Comparison of ENCODE assay signal across 8 cellular contexts in the genomic region with DNA sequence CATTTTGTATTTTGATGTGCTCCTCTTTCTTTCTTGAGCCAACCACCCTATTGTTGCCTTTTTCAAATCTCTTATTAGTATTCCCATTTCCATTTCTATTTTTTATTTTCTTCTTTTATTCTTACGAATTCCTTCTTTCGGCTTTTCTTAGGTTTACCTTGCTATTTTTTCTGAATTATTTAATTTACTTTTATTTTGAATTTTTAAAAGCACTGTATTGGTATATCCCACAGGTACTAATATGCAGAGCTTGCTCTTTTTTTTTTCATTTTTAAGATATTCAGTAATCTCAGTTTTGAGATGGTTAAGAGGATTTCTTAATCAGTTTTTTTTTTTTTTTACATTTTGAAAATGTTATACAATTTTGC. TPM values are rescaled to one million over a fixed set of nuclear protein-coding genes. Genes with fewer than 3 reads are reported as not detected.
DNase-seq lines count a peak whose midpoint lies in the region; ATAC-seq and TF ChIP-seq lines count a peak whose summit lies in the region.

No MANE protein-coding gene starts in this region.

- DNase-seq in activated T-cell treated with anti-CD3 and anti-CD28 coated beads, Interleukin-2, amount 50 U/mL, for 4 hours = no peak
- DNase-seq in activated T-cell treated with anti-CD3 and anti-CD28 coated beads for 4 hours = no peak
- DNase-seq in astrocyte of the cerebellum (ENCODE audit: low read depth) = no peak
- no peak for DNase-seq in right lobe of liver
- DNase-seq in tibial artery = no peak
- no peak for DNase-seq in cerebellum (ENCODE audit: low spot score)
- DNase-seq in T-helper 9 cell = no peak

- H3K4me1 ChIP-seq in right lobe of liver (peaks cover 0 to 6% (median 0%) of the 10 kb centered on the region in 4 donors), tibial artery (peaks cover 0 to 11% (median 11%) of the 10 kb centered on the region in 4 donors)

- H3K27me3 ChIP-seq in right lobe of liver = no peaks in the 10 kb centered on the region
- H3K27me3 ChIP-seq in tibial artery = no peaks in the 10 kb centered on the region

- in situ Hi-C loops in astrocyte of the cerebellum (cut with HindIII; ENCODE audit: low sequenced_read_pairs) = no loop called here

- H3K9me3 ChIP-seq in right lobe of liver (no peaks in the 10 kb centered on the region), tibial artery (peaks cover 0 to 12% (median 7%) of the 10 kb centered on the region in 3 donors)

- H3K27ac ChIP-seq in right lobe of liver = peak overlapping the region in 1 of 3 donors; percentile 55
- H3K27ac ChIP-seq in tibial artery = peak overlapping the region; percentile 70 to 75

- H3K4me3 ChIP-seq in astrocyte of the cerebellum (ENCODE audit: low read depth, low read length) (peak overlapping the region; percentile 94), right lobe of liver (peak overlapping the region; percentile 68 to 80 (median 74)), tibial artery (peak overlapping the region; percentile 73 to 91)

- peak overlapping the region; percentile 94 for H3K4me3 Mint-ChIP-seq in activated T-cell treated with anti-CD3 and anti-CD28 coated beads, Interleukin-2, amount 50 U/mL, for 4 hours

- intact Hi-C loops in right lobe of liver (cut with DNase I) = no loop called here
- intact Hi-C loops in tibial artery (cut with DNase I; ENCODE audit: low total_unique reads) = no loop called here

- H3K9me3 Mint-ChIP-seq in activated T-cell treated with anti-CD3 and anti-CD28 coated beads, Interleukin-2, amount 50 U/mL, for 4 hours = peaks cover 23% of the 10 kb centered on the region

- peaks cover 18% of the 10 kb centered on the region for H3K4me1 Mint-ChIP-seq in activated T-cell treated with anti-CD3 and anti-CD28 coated beads, Interleukin-2, amount 50 U/mL, for 4 hours (ENCODE audit: low read depth)

- WGBS in right lobe of liver (ENCODE audit: insufficient coverage, low coverage, low lambda C conversion rate, missing lambda C conversion rate) = 96% methylated on average over 2 of the region's 2 CpGs

- no peaks in the 10 kb centered on the region for H3K36me3 Mint-ChIP-seq in activated T-cell treated with anti-CD3 and anti-CD28 coated beads, Interleukin-2, amount 50 U/mL, for 4 hours (ENCODE audit: insufficient read depth)

- TF ChIP-seq CTCF in astrocyte of the cerebellum (IDR thresholded peaks at IDR 0.05; ENCODE audit: low read depth, low read length, missing control alignments) (no peak), right lobe of liver (IDR thresholded peaks at IDR 0.05) (no peak), tibial artery (IDR thresholded peaks at IDR 0.05) (no peak)

- no peaks in the 10 kb centered on the region for H3K27me3 Mint-ChIP-seq in activated T-cell treated with anti-CD3 and anti-CD28 coated beads, Interleukin-2, amount 50 U/mL, for 4 hours (ENCODE audit: low read depth)

- no peak for TF ChIP-seq POLR2A in right lobe of liver (IDR thresholded peaks at IDR 0.05)

- no peak for ATAC-seq in activated T-cell treated with anti-CD3 and anti-CD28 coated beads, Interleukin-2, amount 50 U/mL, for 4 hours
- ATAC-seq in right lobe of liver (no peak), esophagus mucosa (no peak)

- H3K36me3 ChIP-seq in right lobe of liver (no peaks in the 10 kb centered on the region), tibial artery (no peaks in the 10 kb centered on the region)

RNA-seq across cellular contexts. Expression of gene MCF2L2, which starts 18.4 kb away (rescaled TPM):
- total RNA-seq in activated T-cell treated with anti-CD3 and anti-CD28 coated beads, Interleukin-2, amount 50 U/mL, for 4 hours = 1 to 10 TPM in 2 of 3 donors, under 1 TPM in 1; 0.58 to 1.4 (median 1.3) TPM
- total RNA-seq in right lobe of liver (under 1 TPM in 5 of 6 experiments, not detected in 1; 0.07 to 0.19 (median 0.17) TPM), cerebellum (37.1 TPM), esophagus mucosa (0.72 TPM)

Comparison
In these comparisons a context has a peak if more than half of its experiments do, and no peak if none do; other contexts are left out.
1. RNA of gene MCF2L2, which starts 18.4 kb away (total RNA-seq): 37.1 TPM in cerebellum (single experiment); 0.58 to 1.4 TPM in activated T-cell treated with anti-CD3 and anti-CD28 coated beads, Interleukin-2, amount 50 U/mL, for 4 hours, 0.72 TPM in esophagus mucosa (single experiment) and 0.07 to 0.19 TPM in right lobe of liver; every median in the first group is over 10 times any median in the second.
2. Peak in every context shown above with its lines, with median percentiles within 50 percentile points of each other: H3K4me3 ChIP-seq.